In genomic region chr16:89106533-89107208, GRCh38 we compare ENCODE assay signal across 17 cellular contexts. TPM values are rescaled to one million over a fixed set of nuclear protein-coding genes. Genes with fewer than 3 reads are reported as not detected.
DNase-seq lines count a peak whose midpoint lies in the region; ATAC-seq and TF ChIP-seq lines count a peak whose summit lies in the region.
"Had no signal": no experiment of that assay in that cellular context is flagged by ENCODE, and none has a peak within 500 bp of the region (broad histone marks: within the 10 kb centered on the region; RNA-seq: fewer than 3 reads in every experiment).

No MANE protein-coding gene starts in this region.

- H3K4me3 ChIP-seq in BLaER1 = no peak overlapping the region
- H3K4me3 ChIP-seq: HAP-1 had no signal

- DNase-seq in CD4-positive, alpha-beta T cell = no peak
- DNase-seq in cerebellar cortex (ENCODE audit: low spot score) (peak; percentile 90), nephron progenitor cell (no peak), SKM-1 treated with dmso at 0.1 percent for 144 hours (lab: John Stamatoyannopoulos, UW; ENCODE audit: unreplicated experiment) (no peak), NCI-H446 treated with DMSO at 0.1 percent for 48 hours (lab: John Stamatoyannopoulos, UW) (no peak), NK-92 (lab: John Stamatoyannopoulos, UW; ENCODE audit: unreplicated experiment) (no peak)
- DNase-seq: KBM-7, NCI-H1436, NCI-H2081, NCI-H345, NCI-H69, OCI-M1, SIG-M5 had no signal

- no peak overlapping the region for H3K4me3 Mint-ChIP-seq in CD4-positive, alpha-beta T cell
- no peak overlapping the region for H3K4me3 Mint-ChIP-seq in nephron progenitor cell
- H3K4me3 Mint-ChIP-seq: CD8-positive, alpha-beta T cell had no signal

- no peaks in the 10 kb centered on the region for H3K9me3 Mint-ChIP-seq in CD4-positive, alpha-beta T cell
- no peaks in the 10 kb centered on the region for H3K9me3 Mint-ChIP-seq in nephron progenitor cell
- H3K9me3 Mint-ChIP-seq: CD8-positive, alpha-beta T cell had no signal

- peak overlapping the region; percentile 23; the same call in 1 of the 2 replicates for H3K9ac ChIP-seq in BLaER1

- peak; percentile 37 for ATAC-seq in CD4-positive, alpha-beta T cell (ENCODE audit: poor library complexity)
- ATAC-seq: CD8-positive, alpha-beta T cell had no signal

- POLR2A ChIA-PET in CD4-positive, alpha-beta T cell (lab: Charles Lee) = no interaction called here

- H3K36me3 Mint-ChIP-seq in CD4-positive, alpha-beta T cell (ENCODE audit: low read depth) = peaks cover 62% of the 10 kb centered on the region
- peaks cover 33% of the 10 kb centered on the region for H3K36me3 Mint-ChIP-seq in nephron progenitor cell (ENCODE audit: low read depth)

- no peaks in the 10 kb centered on the region for H3K27me3 Mint-ChIP-seq in CD4-positive, alpha-beta T cell
- H3K27me3 Mint-ChIP-seq in nephron progenitor cell (ENCODE audit: low read depth, poor library complexity) = no peaks in the 10 kb centered on the region

- peak overlapping the region; percentile 80 for H3K27ac ChIP-seq in BLaER1
- H3K27ac ChIP-seq in CD4-positive, alpha-beta T cell (ENCODE audit: low read depth, low read length) = no peak overlapping the region
- H3K27ac ChIP-seq: HL-60 had no signal

- H3K4me1 ChIP-seq in BLaER1 = peaks cover 94% of the 10 kb centered on the region
- H3K4me1 ChIP-seq: HAP-1 had no signal

- H4K20me1 ChIP-seq in BLaER1 = peaks cover 50% of the 10 kb centered on the region

- H3K4me2 ChIP-seq in BLaER1 = peak overlapping the region; percentile 99

- no peak for TF ChIP-seq CTCF in CD4-positive, alpha-beta T cell (IDR thresholded peaks at IDR 0.05)
- no peak for TF ChIP-seq CTCF in nephron progenitor cell (IDR thresholded peaks at IDR 0.05)

- intact Hi-C loops in CD4-positive, alpha-beta T cell (cut with DNase I, micrococcal nuclease) = no loop called here

- H3K36me3 ChIP-seq in BLaER1 = peaks cover 74% of the 10 kb centered on the region

- CTCF ChIA-PET in CD4-positive, alpha-beta T cell (lab: Charles Lee) = no interaction called here

- no peaks in the 10 kb centered on the region for H3K27me3 ChIP-seq in BLaER1
- H3K27me3 ChIP-seq in CD4-positive, alpha-beta T cell (ENCODE audit: control insufficient read depth, insufficient read depth, low read length) = no peaks in the 10 kb centered on the region

- H3K27ac Mint-ChIP-seq in CD4-positive, alpha-beta T cell = peak overlapping the region; percentile 59
- H3K27ac Mint-ChIP-seq in nephron progenitor cell = peak overlapping the region; percentile 75
- H3K27ac Mint-ChIP-seq: CD8-positive, alpha-beta T cell had no signal

- H3K4me1 Mint-ChIP-seq in CD4-positive, alpha-beta T cell (ENCODE audit: low read depth) = peaks cover 36% of the 10 kb centered on the region
- H3K4me1 Mint-ChIP-seq in nephron progenitor cell = peaks cover 10% of the 10 kb centered on the region

- peaks cover 13% of the 10 kb centered on the region for H3K9me3 ChIP-seq in BLaER1
- H3K9me3 ChIP-seq in CD4-positive, alpha-beta T cell (ENCODE audit: control insufficient read depth, low read length) = no peaks in the 10 kb centered on the region
- H3K9me3 ChIP-seq: HAP-1 had no signal

RNA-seq across cellular contexts. Expression of gene ACSF3, which starts 13.0 kb away (rescaled TPM):
- total RNA-seq in CD4-positive, alpha-beta T cell = 10 to 100 TPM; 44.7 to 49.5 TPM
